1 cellular context compared by ENCODE assay signal in the genomic region with DNA sequence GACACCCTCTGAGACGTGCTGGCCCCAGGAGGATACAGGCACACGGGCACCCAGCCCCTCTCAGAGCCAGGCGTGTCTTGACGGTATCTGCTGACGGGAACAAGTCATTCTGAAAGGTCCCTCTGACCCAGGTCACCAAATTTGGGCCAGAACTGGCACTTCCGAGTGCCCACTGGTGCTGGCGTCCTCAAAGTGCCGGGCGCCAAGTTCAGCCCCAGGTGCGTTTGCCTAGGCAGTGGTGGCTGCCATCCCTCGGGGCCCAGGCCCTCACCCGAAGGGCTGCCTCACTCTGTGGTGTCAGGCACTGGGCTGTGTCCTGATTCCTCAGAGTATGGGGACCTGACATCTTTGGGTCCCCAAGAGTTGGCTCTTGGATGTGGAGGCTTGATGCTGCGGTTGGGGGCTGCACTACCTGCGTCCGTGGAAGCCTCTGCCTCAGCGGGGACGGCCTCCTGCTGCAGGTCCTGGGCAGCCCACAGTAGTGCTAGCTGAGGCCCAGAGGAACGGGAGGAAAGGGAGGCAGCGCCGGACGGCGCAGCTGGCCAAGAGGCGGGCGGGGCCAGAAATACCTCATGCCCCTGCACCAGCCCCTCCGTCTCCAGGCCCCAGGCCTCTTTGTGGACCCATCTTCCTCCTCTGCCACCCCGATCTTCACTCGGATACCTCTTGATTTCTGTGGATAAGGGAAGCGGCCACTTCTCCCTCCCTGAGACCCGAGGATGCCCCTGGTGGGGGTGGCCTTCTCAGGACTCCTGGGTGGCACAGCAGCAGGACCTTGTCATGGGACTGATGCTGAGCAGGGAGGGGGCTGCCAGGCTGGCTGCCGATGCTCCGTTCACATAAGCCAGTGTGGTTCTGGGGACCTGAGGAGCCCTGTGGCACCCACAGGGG.
TF ChIP-seq lines count a peak whose summit lies in the region.

No MANE protein-coding gene starts in this region.

TF ChIP-seq in H1, 55 proteins besides CTCF, POLR2A, EP300 and RAD21:
- no peak for TF ChIP-seq NRF1 (IDR thresholded peaks at IDR 0.05; ENCODE audit: low read depth, low read length)
